In genomic region chr12:81000831-81001230, GRCh38 we compare ENCODE assay signal across 17 cellular contexts.
DNase-seq lines count a peak whose midpoint lies in the region; ATAC-seq and TF ChIP-seq lines count a peak whose summit lies in the region.
"Had no signal": no experiment of that assay in that cellular context is flagged by ENCODE, and none has a peak within 500 bp of the region (broad histone marks: within the 10 kb centered on the region; RNA-seq: fewer than 3 reads in every experiment).

No MANE protein-coding gene starts in this region.

- H3K9me3 ChIP-seq in MM.1S (replicated peaks; ENCODE audit: insufficient read depth, low read length) (no peaks in the 10 kb centered on the region), neural progenitor cell (ENCODE audit: low read depth) (no peaks in the 10 kb centered on the region), left ventricle myocardium inferior (replicated peaks) (no peaks in the 10 kb centered on the region)
- no peaks in the 10 kb centered on the region for H3K9me3 ChIP-seq in CD8-positive, alpha-beta T cell (ENCODE audit: low read length)
- H3K9me3 ChIP-seq: BE2C, BLaER1, Caco-2 had no signal

- H4K20me1 ChIP-seq in KMS-11 (ENCODE audit: insufficient read depth) (no peaks in the 10 kb centered on the region), MM.1S (ENCODE audit: insufficient read depth, low read length) (no peaks in the 10 kb centered on the region), neural progenitor cell (ENCODE audit: low read depth) (no peaks in the 10 kb centered on the region)
- H4K20me1 ChIP-seq: BLaER1 had no signal

- H3K4me1 ChIP-seq in KMS-11 (ENCODE audit: low read depth, poor library complexity, severe bottlenecking) (peaks cover 8% of the 10 kb centered on the region), MM.1S (ENCODE audit: low read length) (peaks cover 6% of the 10 kb centered on the region), neural progenitor cell (no peaks in the 10 kb centered on the region), left ventricle myocardium inferior (peaks cover 4% of the 10 kb centered on the region)
- no peaks in the 10 kb centered on the region for H3K4me1 ChIP-seq in CD8-positive, alpha-beta T cell (ENCODE audit: insufficient read depth, low read length)
- H3K4me1 ChIP-seq: BE2C, BLaER1, Caco-2 had no signal

- H3K4me3 ChIP-seq in KMS-11 (IDR thresholded peaks at IDR 0.05; ENCODE audit: insufficient read depth, low read depth, low read length) (no peak overlapping the region), MM.1S (ENCODE audit: low read length) (no peak overlapping the region), neural progenitor cell (no peak overlapping the region), left ventricle myocardium inferior (no peak overlapping the region)
- H3K4me3 ChIP-seq in CD8-positive, alpha-beta T cell (ENCODE audit: low read depth, low read length): no peak overlapping the region
- H3K4me3 ChIP-seq: BLaER1 had no signal

- H3K27ac Mint-ChIP-seq in neural progenitor cell: no peak overlapping the region
- no peak overlapping the region for H3K27ac Mint-ChIP-seq in CD8-positive, alpha-beta T cell
- H3K27ac Mint-ChIP-seq: CD14-positive monocyte; CD4-positive, alpha-beta memory T cell; CD4-positive, CD25-positive, alpha-beta regulatory T cell had no signal

- no peaks in the 10 kb centered on the region for H3K36me3 Mint-ChIP-seq in neural progenitor cell
- no peaks in the 10 kb centered on the region for H3K36me3 Mint-ChIP-seq in CD8-positive, alpha-beta T cell
- H3K36me3 Mint-ChIP-seq: CD14-positive monocyte; CD4-positive, alpha-beta memory T cell; CD4-positive, CD25-positive, alpha-beta regulatory T cell had no signal

- H3K4me3 Mint-ChIP-seq in neural progenitor cell: no peak overlapping the region
- H3K4me3 Mint-ChIP-seq in CD8-positive, alpha-beta T cell: no peak overlapping the region
- H3K4me3 Mint-ChIP-seq: CD14-positive monocyte; CD4-positive, alpha-beta memory T cell; CD4-positive, CD25-positive, alpha-beta regulatory T cell had no signal

- CTCF ChIA-PET in CD8-positive, alpha-beta T cell (lab: Charles Lee): no interaction called here

- no peaks in the 10 kb centered on the region for H3K9me3 Mint-ChIP-seq in neural progenitor cell
- peaks cover 4% of the 10 kb centered on the region for H3K9me3 Mint-ChIP-seq in CD8-positive, alpha-beta T cell

- H3K9ac ChIP-seq in KMS-11 (no peak overlapping the region), MM.1S (ENCODE audit: low read length) (no peak overlapping the region), neural progenitor cell (no peak overlapping the region)
- H3K9ac ChIP-seq: BLaER1 had no signal

- H3F3A ChIP-seq in MM.1S (ENCODE audit: insufficient read depth, low read length) (no peaks in the 10 kb centered on the region), neural progenitor cell (ENCODE audit: low read depth) (no peaks in the 10 kb centered on the region)

- DNase-seq in MM.1S: peak; percentile 41
- DNase-seq in neural progenitor cell (ENCODE audit: low spot score): no peak
- DNase-seq in CD8-positive, alpha-beta T cell: no peak
- no peak for DNase-seq in left ventricle myocardium inferior
- DNase-seq: 8988T; ACHN; BE2C; C1 segment of cervical spinal cord; Caco-2; Calu3; CD4-positive, alpha-beta memory T cell; CD4-positive, CD25-positive, alpha-beta regulatory T cell; DMS79 treated with DMSO at 0.1 percent for 48 hours; GF-D8 had no signal

- H3K27ac ChIP-seq in KMS-11 (no peak overlapping the region), MM.1S (ENCODE audit: low read length) (no peak overlapping the region), neural progenitor cell (no peak overlapping the region), left ventricle myocardium inferior (replicated peaks) (no peak overlapping the region)
- H3K27ac ChIP-seq in CD8-positive, alpha-beta T cell (ENCODE audit: low read depth, low read length): no peak overlapping the region
- H3K27ac ChIP-seq: BLaER1 had no signal

- H3K36me3 ChIP-seq in KMS-11 (ENCODE audit: insufficient read depth) (no peaks in the 10 kb centered on the region), MM.1S (replicated peaks; ENCODE audit: insufficient read depth, low read length) (no peaks in the 10 kb centered on the region), neural progenitor cell (no peaks in the 10 kb centered on the region), left ventricle myocardium inferior (no peaks in the 10 kb centered on the region)
- no peaks in the 10 kb centered on the region for H3K36me3 ChIP-seq in CD8-positive, alpha-beta T cell (ENCODE audit: insufficient read depth, low read length)
- H3K36me3 ChIP-seq: BE2C, BLaER1 had no signal

- H2AFZ ChIP-seq in KMS-11 (ENCODE audit: low read depth) (no peak overlapping the region), MM.1S (ENCODE audit: low read length) (no peak overlapping the region), neural progenitor cell (replicated peaks) (peak overlapping the region; percentile 52)

- ATAC-seq in CD8-positive, alpha-beta T cell: no peak

- no peaks in the 10 kb centered on the region for H3K27me3 Mint-ChIP-seq in neural progenitor cell (ENCODE audit: insufficient read depth, low read depth)
- H3K27me3 Mint-ChIP-seq in CD8-positive, alpha-beta T cell (ENCODE audit: low read depth): no peaks in the 10 kb centered on the region
- H3K27me3 Mint-ChIP-seq: CD4-positive, alpha-beta memory T cell; CD4-positive, CD25-positive, alpha-beta regulatory T cell had no signal

- H3K4me1 Mint-ChIP-seq in neural progenitor cell: peaks cover 5% of the 10 kb centered on the region
- H3K4me1 Mint-ChIP-seq in CD8-positive, alpha-beta T cell (ENCODE audit: low read depth): no peaks in the 10 kb centered on the region
- H3K4me1 Mint-ChIP-seq: CD14-positive monocyte; CD4-positive, alpha-beta memory T cell; CD4-positive, CD25-positive, alpha-beta regulatory T cell had no signal

- intact Hi-C loops in CD8-positive, alpha-beta T cell (cut with DNase I, micrococcal nuclease): no loop called here
- intact Hi-C loops in left ventricle myocardium inferior (cut with micrococcal nuclease): no loop called here

- H3K27me3 ChIP-seq in KMS-11 (ENCODE audit: insufficient read depth, low read depth): no peaks in the 10 kb centered on the region
- H3K27me3 ChIP-seq in MM.1S (replicated peaks; ENCODE audit: insufficient read depth, low read length): no peaks in the 10 kb centered on the region
- H3K27me3 ChIP-seq in neural progenitor cell: no peaks in the 10 kb centered on the region
- H3K27me3 ChIP-seq in CD8-positive, alpha-beta T cell (ENCODE audit: insufficient read depth, low read length): no peaks in the 10 kb centered on the region
- H3K27me3 ChIP-seq in left ventricle myocardium inferior (ENCODE audit: low read depth): no peaks in the 10 kb centered on the region
- H3K27me3 ChIP-seq: BLaER1 had no signal

- no peaks in the 10 kb centered on the region for H3K79me2 ChIP-seq in KMS-11 (ENCODE audit: insufficient read depth, low read depth)
- H3K79me2 ChIP-seq in MM.1S (ENCODE audit: low read length): no peaks in the 10 kb centered on the region
- no peaks in the 10 kb centered on the region for H3K79me2 ChIP-seq in neural progenitor cell (ENCODE audit: low read depth)

- POLR2A ChIA-PET in CD8-positive, alpha-beta T cell (lab: Charles Lee): no interaction called here

- no peaks in the 10 kb centered on the region for H3K9me2 ChIP-seq in MM.1S (replicated peaks; ENCODE audit: insufficient read depth, low read length)

- H3K4me2 ChIP-seq in KMS-11 (0 out of 2 replicates have a peak overlapping the region, but pooled peaks have one; percentile 0), MM.1S (ENCODE audit: low read depth, low read length) (no peak overlapping the region), neural progenitor cell (no peak overlapping the region)
- H3K4me2 ChIP-seq: BLaER1 had no signal

- no peak for TF ChIP-seq CTCF in KMS-11 (conservative IDR thresholded peaks at IDR 0.05; ENCODE audit: low read depth, low read length)
- TF ChIP-seq CTCF in MM.1S (IDR thresholded peaks at IDR 0.05; ENCODE audit: low read length): no peak
- no peak for TF ChIP-seq CTCF in neural progenitor cell (IDR thresholded peaks at IDR 0.05)
- TF ChIP-seq CTCF in CD8-positive, alpha-beta T cell (IDR thresholded peaks at IDR 0.05): no peak
- no peak for TF ChIP-seq CTCF in left ventricle myocardium inferior (IDR thresholded peaks at IDR 0.05; ENCODE audit: borderline replicate concordance)
